Comparison of ENCODE assay signal across 1 cellular context in genomic region chr2:55232863-55233657, GRCh38.
TF ChIP-seq lines count a peak whose summit lies in the region.

No MANE protein-coding gene starts in this region.

TF ChIP-seq in HepG2, 621 proteins besides CTCF, POLR2A, EP300 and RAD21 (continued from another document and continues in another):
- TF ChIP-seq ZNF232 (CRISPR knock-in tag; IDR thresholded peaks at IDR 0.05; ENCODE audit: borderline replicate concordance) (peak; percentile 7; the same call in 1 of the 2 replicates), TBL1XR1 (IDR thresholded peaks at IDR 0.05; ENCODE audit: borderline replicate concordance, low read length, partially characterized antibody) (no peak), ZNF30 (CRISPR knock-in tag; IDR thresholded peaks at IDR 0.05) (no peak), ZFAT (CRISPR knock-in tag; conservative IDR thresholded peaks at IDR 0.05) (no peak), ZNF335 (CRISPR knock-in tag; IDR thresholded peaks at IDR 0.05) (no peak), ZBTB42 (CRISPR knock-in tag; IDR thresholded peaks at IDR 0.05) (no peak), GTF3A (CRISPR knock-in tag; conservative IDR thresholded peaks at IDR 0.05) (peak; percentile 87; the same call in 1 of the 2 replicates), TEAD2 (CRISPR knock-in tag; IDR thresholded peaks at IDR 0.05) (no peak), ZNF607 (CRISPR knock-in tag; IDR thresholded peaks at IDR 0.05; ENCODE audit: borderline replicate concordance) (no peak), MEF2D (CRISPR knock-in tag; IDR thresholded peaks at IDR 0.05) (0 out of 2 replicates have a peak, but pooled peaks have one; percentile 8), ZNF775 (CRISPR knock-in tag; IDR thresholded peaks at IDR 0.05; ENCODE audit: borderline replicate concordance) (no peak), RFXANK (CRISPR knock-in tag; IDR thresholded peaks at IDR 0.05) (no peak), ZNF275 (CRISPR knock-in tag; IDR thresholded peaks at IDR 0.05; ENCODE audit: borderline replicate concordance) (peak; percentile 20; the same call in 1 of the 2 replicates), MEIS2 (CRISPR knock-in tag; IDR thresholded peaks at IDR 0.05) (0 out of 2 replicates have a peak, but pooled peaks have one; percentile 23), ZSCAN20 (CRISPR knock-in tag; IDR thresholded peaks at IDR 0.05; ENCODE audit: borderline replicate concordance) (peak; percentile 82; the same call in 1 of the 2 replicates), ZNF850 (CRISPR knock-in tag; conservative IDR thresholded peaks at IDR 0.05) (no peak), EHMT2 (IDR thresholded peaks at IDR 0.05; ENCODE audit: borderline replicate concordance, low read depth, low read length) (no peak), ZBTB7B (CRISPR knock-in tag; IDR thresholded peaks at IDR 0.05) (0 out of 2 replicates have a peak, but pooled peaks have one; percentile 3), NFYB (CRISPR knock-in tag; IDR thresholded peaks at IDR 0.05) (no peak), HHEX (CRISPR knock-in tag; IDR thresholded peaks at IDR 0.05) (no peak), GABPA (IDR thresholded peaks at IDR 0.05; ENCODE audit: low read depth, low read length) (no peak), GABPA (CRISPR knock-in tag; IDR thresholded peaks at IDR 0.05; ENCODE audit: low read depth) (no peak), BORCS8-MEF2B (CRISPR knock-in tag; IDR thresholded peaks at IDR 0.05) (no peak), ZBTB38 (CRISPR knock-in tag; IDR thresholded peaks at IDR 0.05) (no peak), REPIN1 (CRISPR knock-in tag; IDR thresholded peaks at IDR 0.05; ENCODE audit: borderline replicate concordance, low read depth) (no peak), YEATS4 (CRISPR knock-in tag; IDR thresholded peaks at IDR 0.05; ENCODE audit: borderline replicate concordance) (0 out of 2 replicates have a peak, but pooled peaks have one; percentile 48), ZNF530 (CRISPR knock-in tag; IDR thresholded peaks at IDR 0.05; ENCODE audit: low read depth) (no peak), ZNF749 (CRISPR knock-in tag; IDR thresholded peaks at IDR 0.05; ENCODE audit: borderline replicate concordance) (0 out of 2 replicates have a peak, but pooled peaks have one; percentile 58), ZBTB7A (CRISPR knock-in tag; IDR thresholded peaks at IDR 0.05) (0 out of 2 replicates have a peak, but pooled peaks have one; percentile 3), ZFX (CRISPR knock-in tag; IDR thresholded peaks at IDR 0.05; ENCODE audit: low read depth) (peak; percentile 53), ZNF337 (CRISPR knock-in tag; IDR thresholded peaks at IDR 0.05; ENCODE audit: borderline replicate concordance, low read depth) (peak; percentile 27; the same call in 1 of the 2 replicates), E2F5 (CRISPR knock-in tag; conservative IDR thresholded peaks at IDR 0.05) (no peak), SAP130 (CRISPR knock-in tag; IDR thresholded peaks at IDR 0.05; ENCODE audit: low read depth) (peak; percentile 11), RNF219 (CRISPR knock-in tag; IDR thresholded peaks at IDR 0.05) (no peak), ARID4A (CRISPR knock-in tag; IDR thresholded peaks at IDR 0.05; ENCODE audit: borderline replicate concordance) (no peak), NFIC (IDR thresholded peaks at IDR 0.05; ENCODE audit: low read length) (peak; percentile 56; the same call in 1 of the 2 replicates), NRL (CRISPR knock-in tag; IDR thresholded peaks at IDR 0.05; ENCODE audit: borderline replicate concordance) (peak; percentile 31; the same call in 1 of the 2 replicates), ZNF160 (CRISPR knock-in tag; IDR thresholded peaks at IDR 0.05) (peak; percentile 16; the same call in 1 of the 2 replicates), POLR2AphosphoS5 (IDR thresholded peaks at IDR 0.05; ENCODE audit: low read depth, low read length) (peak; percentile 28; the same call in 1 of the 2 replicates), ZNF839 (CRISPR knock-in tag; IDR thresholded peaks at IDR 0.05; ENCODE audit: borderline replicate concordance) (no peak), NKX3-1 (CRISPR knock-in tag; IDR thresholded peaks at IDR 0.05) (peak; percentile 23), NCOA5 (CRISPR knock-in tag; IDR thresholded peaks at IDR 0.05) (no peak), SSRP1 (CRISPR knock-in tag; IDR thresholded peaks at IDR 0.05) (0 out of 2 replicates have a peak, but pooled peaks have one; percentile 42), ZNF431 (CRISPR knock-in tag; IDR thresholded peaks at IDR 0.05; ENCODE audit: borderline replicate concordance, low read depth) (no peak), ZBTB3 (CRISPR knock-in tag; IDR thresholded peaks at IDR 0.05; ENCODE audit: borderline replicate concordance, low read depth) (no peak; the same call in 1 of the 2 replicates), ZNF281 (CRISPR knock-in tag; IDR thresholded peaks at IDR 0.05; ENCODE audit: borderline replicate concordance) (peak; percentile 47; the same call in 1 of the 2 replicates), TBX2 (CRISPR knock-in tag; IDR thresholded peaks at IDR 0.05; ENCODE audit: borderline replicate concordance) (0 out of 2 replicates have a peak, but pooled peaks have one; percentile 6), HBP1 (CRISPR knock-in tag; IDR thresholded peaks at IDR 0.05; ENCODE audit: low read depth) (no peak; the same call in 1 of the 2 replicates), HOMEZ (CRISPR knock-in tag; IDR thresholded peaks at IDR 0.05; ENCODE audit: low read depth) (no peak), ZNF782 (CRISPR knock-in tag; IDR thresholded peaks at IDR 0.05; ENCODE audit: borderline replicate concordance) (peak; percentile 86), ZNF251 (CRISPR knock-in tag; IDR thresholded peaks at IDR 0.05) (peak; percentile 77; the same call in 1 of the 2 replicates), SMAD1 (CRISPR knock-in tag; IDR thresholded peaks at IDR 0.05; ENCODE audit: borderline replicate concordance, low read depth) (no peak), NFKB2 (CRISPR knock-in tag; IDR thresholded peaks at IDR 0.05; ENCODE audit: borderline replicate concordance) (no peak), SALL2 (CRISPR knock-in tag; IDR thresholded peaks at IDR 0.05) (0 out of 2 replicates have a peak, but pooled peaks have one; percentile 36), TERF1 (CRISPR knock-in tag; IDR thresholded peaks at IDR 0.05) (no peak), CAMTA2 (CRISPR knock-in tag; IDR thresholded peaks at IDR 0.05; ENCODE audit: borderline replicate concordance) (no peak; the same call in 1 of the 2 replicates)
